ENCODE assay signal across 8 cellular contexts in genomic region chr20:49669601-49670189, GRCh38. TPM values are rescaled to one million over a fixed set of nuclear protein-coding genes. Genes with fewer than 3 reads are reported as not detected.
DNase-seq lines count a peak whose midpoint lies in the region; ATAC-seq and TF ChIP-seq lines count a peak whose summit lies in the region.

No MANE protein-coding gene starts in this region.

- H3K4me3 Mint-ChIP-seq in naive thymus-derived CD4-positive, alpha-beta T cell = peak overlapping the region in 7 of 10 donors; percentile 18 to 72 (median 46)

- H3K9me3 ChIP-seq in OCI-LY7 (ENCODE audit: low read length) (no peaks in the 10 kb centered on the region), A673 (ENCODE audit: low read depth, low read length, poor library complexity, severe bottlenecking) (no peaks in the 10 kb centered on the region), SJCRH30 (replicated peaks) (no peaks in the 10 kb centered on the region)
- no peaks in the 10 kb centered on the region for H3K9me3 ChIP-seq in naive thymus-derived CD4-positive, alpha-beta T cell (ENCODE audit: control insufficient read depth in 2 of 3, low read length in 3 of 3)

- no peaks in the 10 kb centered on the region for H3K9me3 Mint-ChIP-seq in naive thymus-derived CD4-positive, alpha-beta T cell

- peaks cover 59% of the 10 kb centered on the region for H3K4me1 ChIP-seq in OCI-LY7 (ENCODE audit: insufficient read depth, low read length, poor library complexity, severe bottlenecking)
- H3K4me1 ChIP-seq in naive thymus-derived CD4-positive, alpha-beta T cell (ENCODE audit: control insufficient read depth in 2 of 2, insufficient read depth in 2 of 2, low read length in 2 of 2) = peaks cover 0 to 41% of the 10 kb centered on the region in 2 donors
- peaks cover 50% of the 10 kb centered on the region for H3K4me1 ChIP-seq in A673 (ENCODE audit: insufficient read depth, low read length, poor library complexity, severe bottlenecking)
- H3K4me1 ChIP-seq in SJCRH30 = peaks cover 9% of the 10 kb centered on the region; the same call in 1 of the 2 replicates

- H3K27me3 Mint-ChIP-seq in naive thymus-derived CD4-positive, alpha-beta T cell = no peaks in the 10 kb centered on the region

- TF ChIP-seq CTCF in OCI-LY7 (conservative IDR thresholded peaks at IDR 0.05; ENCODE audit: low read length) (no peak), A673 (conservative IDR thresholded peaks at IDR 0.05; ENCODE audit: low read depth, low read length) (no peak)

- peak overlapping the region in 1 of 9 donors; percentile 80 for H3K27ac Mint-ChIP-seq in naive thymus-derived CD4-positive, alpha-beta T cell

- H3K4me1 Mint-ChIP-seq in naive thymus-derived CD4-positive, alpha-beta T cell = peaks cover 15 to 52% (median 26%) of the 10 kb centered on the region in 7 donors

- H3K9me2 ChIP-seq in OCI-LY7 (ENCODE audit: insufficient read depth, low read length) = no peaks in the 10 kb centered on the region

- no peaks in the 10 kb centered on the region for H3K27me3 ChIP-seq in naive thymus-derived CD4-positive, alpha-beta T cell (ENCODE audit: control insufficient read depth in 2 of 2, insufficient read depth in 2 of 2, low read length in 2 of 2)
- H3K27me3 ChIP-seq in A673 (replicated peaks; ENCODE audit: insufficient read depth, low read depth, low read length, poor library complexity) = no peaks in the 10 kb centered on the region
- H3K27me3 ChIP-seq in SJCRH30 = no peaks in the 10 kb centered on the region

- peak overlapping the region; percentile 93 for H3K4me2 ChIP-seq in OCI-LY7 (ENCODE audit: low read length)

- intact Hi-C loops in OCI-LY7 (cut with micrococcal nuclease; ENCODE audit: unreplicated experiment) = loop anchor here (2.0 kb wide), 3 partner anchors 33 to 59 kb away; partner anchors contain the start of gene B4GALT5
- intact Hi-C loops in naive thymus-derived CD4-positive, alpha-beta T cell (cut with micrococcal nuclease) = loop anchor here in 1 of 2 donors (1.0 to 5.0 kb wide), 2 partner anchors 8 to 47 kb away; no protein-coding TSS in a partner anchor
- intact Hi-C loops in A673 (cut with micrococcal nuclease; ENCODE audit: unreplicated experiment) = no loop called here

- peak overlapping the region; percentile 64 for H3K4me3 ChIP-seq in OCI-LY7 (ENCODE audit: low read depth, low read length, poor library complexity, severe bottlenecking)
- H3K4me3 ChIP-seq in naive thymus-derived CD4-positive, alpha-beta T cell (ENCODE audit: low read length) = peak overlapping the region; percentile 10
- no peak overlapping the region for H3K4me3 ChIP-seq in A673 (ENCODE audit: low read depth, low read length, poor library complexity, severe bottlenecking)
- no peak overlapping the region for H3K4me3 ChIP-seq in SJCRH30

- POLR2A ChIA-PET in OCI-LY7 (lab: Charles Lee) (interaction anchor here (0.6 to 2.5 kb wide), 15 partner anchors 10 to 165 kb away, joined by 3 to 19 read pairs (median 4); partner anchors contain the start of gene SLC9A8), A673 (lab: Charles Lee; ENCODE audit: low non-redundant PET) (interaction anchor here (0.6 kb wide), 1 partner anchor 173 kb away, joined by 6 read pairs; no protein-coding TSS in a partner anchor)
- POLR2A ChIA-PET in naive thymus-derived CD4-positive, alpha-beta T cell (lab: Charles Lee) = interaction anchor here (0.6 kb wide), 1 partner anchor 178 kb away, joined by 3 read pairs; no protein-coding TSS in a partner anchor

- CTCF ChIA-PET in OCI-LY7 (lab: Charles Lee; ENCODE audit: unreplicated experiment) (no interaction called here), A673 (lab: Charles Lee) (no interaction called here)
- CTCF ChIA-PET in naive thymus-derived CD4-positive, alpha-beta T cell (lab: Charles Lee) = no interaction called here

- ATAC-seq in GM18517 (IDR thresholded peaks at IDR 0.05; ENCODE audit: unreplicated experiment) (peak; percentile 66), HG02571 (IDR thresholded peaks at IDR 0.05; ENCODE audit: unreplicated experiment) (peak; percentile 62)
- ATAC-seq in naive thymus-derived CD4-positive, alpha-beta T cell = peak; percentile 63

- DNase-seq in OCI-LY7 (ENCODE audit: low spot score) = peak; percentile 60
- DNase-seq in naive thymus-derived CD4-positive, alpha-beta T cell = no peak
- no peak for DNase-seq in A673 (ENCODE audit: low spot score)
- no peak for DNase-seq in NCI-H226
- no peak for DNase-seq in SJCRH30
- DNase-seq in stimulated activated CD8-positive, alpha-beta memory T cell treated with anti-CD3 and anti-CD28 coated beads, Interleukin-4, amount 100 ng/mL, for 48 hours = no peak

- H3K36me3 ChIP-seq in OCI-LY7 (ENCODE audit: insufficient read depth, low read length) = no peaks in the 10 kb centered on the region; the same call in 1 of the 2 replicates
- no peaks in the 10 kb centered on the region for H3K36me3 ChIP-seq in naive thymus-derived CD4-positive, alpha-beta T cell (ENCODE audit: control insufficient read depth in 2 of 3, insufficient read depth in 3 of 3, low read length in 3 of 3)
- no peaks in the 10 kb centered on the region for H3K36me3 ChIP-seq in A673 (ENCODE audit: insufficient read depth, low read length, poor library complexity, severe bottlenecking)
- peaks cover 13% of the 10 kb centered on the region for H3K36me3 ChIP-seq in SJCRH30

- H3K27ac ChIP-seq in OCI-LY7 (ENCODE audit: low read depth, low read length, poor library complexity, severe bottlenecking) (peak overlapping the region; percentile 61), A673 (ENCODE audit: low read depth, low read length, poor library complexity, severe bottlenecking) (no peak overlapping the region), SJCRH30 (no peak overlapping the region)
- H3K27ac ChIP-seq in naive thymus-derived CD4-positive, alpha-beta T cell (ENCODE audit: low read depth, low read length) = no peak overlapping the region

- H4K20me1 ChIP-seq in OCI-LY7 (ENCODE audit: insufficient read depth, low read length) = peaks cover 4% of the 10 kb centered on the region; the same call in 1 of the 2 replicates

- H2AFZ ChIP-seq in OCI-LY7 (ENCODE audit: low read length) = no peak overlapping the region; the same call in 1 of the 2 replicates

- H3K36me3 Mint-ChIP-seq in naive thymus-derived CD4-positive, alpha-beta T cell = peaks cover 0 to 11% (median 1%) of the 10 kb centered on the region in 5 donors

- H3K79me2 ChIP-seq in OCI-LY7 (ENCODE audit: insufficient read depth, low read depth, low read length) = peaks cover 69% of the 10 kb centered on the region

- BruUV-seq in OCI-LY7 (replicated peaks; lab: Mats Ljungman, UMichigan) (no TSS peak), A673 (replicated peaks; lab: Mats Ljungman, UMichigan) (no TSS peak)

RNA-seq across cellular contexts. Expression of gene B4GALT5, which starts 44.0 kb away (rescaled TPM):
- total RNA-seq in OCI-LY7 (2014; rRNA removed; shearing (Covaris generic)) = 9.7 and 9.8 TPM in 2 replicates
- total RNA-seq in OCI-LY7 (2022) (14.8 and 18.8 TPM in 2 replicates), A673 (2021) (60.7 and 78.0 TPM in 2 replicates)
- total RNA-seq in naive thymus-derived CD4-positive, alpha-beta T cell = 10 to 100 TPM in 2 of 5 experiments, 1 to 10 TPM in 3; 3.3 to 23.1 (median 4.6) TPM
- under 1 TPM; 0.14 to 0.37 TPM for polyA plus RNA-seq in naive thymus-derived CD4-positive, alpha-beta T cell
- 79.6 and 81.1 TPM in 2 replicates for total RNA-seq in SJCRH30 (2014; rRNA removed; shearing (Covaris generic))

Comparison
In these comparisons a context has a peak if more than half of its experiments do, and no peak if none do; other contexts are left out.
1. H3K4me3 ChIP-seq: peak in OCI-LY7 (single experiment) and naive thymus-derived CD4-positive, alpha-beta T cell (single experiment); none in A673 (single experiment) and SJCRH30 (single experiment).
2. Peak in every context shown above with its lines, with median percentiles within 50 percentile points of each other: ATAC-seq.